In genomic region chr9:128621730-128622455, GRCh38 we compare ENCODE assay signal across 2 cellular contexts.
TF ChIP-seq lines count a peak whose summit lies in the region.

No MANE protein-coding gene starts in this region.

TF ChIP-seq in HEK293T, 16 proteins besides CTCF, POLR2A, EP300 and RAD21 (continued from another document):
- TF ChIP-seq BHLHE40 (IDR thresholded peaks at IDR 0.05; ENCODE audit: borderline replicate concordance) (no peak), ELF4 (IDR thresholded peaks at IDR 0.05) (no peak), ZNF384 (IDR thresholded peaks at IDR 0.05) (0 out of 2 replicates have a peak, but pooled peaks have one; percentile 29), FOXM1 (IDR thresholded peaks at IDR 0.05; ENCODE audit: borderline replicate concordance) (no peak), SP1 (IDR thresholded peaks at IDR 0.05) (no peak)
TF ChIP-seq in HEK293T: peak in this region for 1.

TF ChIP-seq in GM12878, 131 proteins besides CTCF, POLR2A, EP300 and RAD21:
- TF ChIP-seq BCL3 (IDR thresholded peaks at IDR 0.05; ENCODE audit: borderline replicate concordance, insufficient read depth, low read depth, low read length, poor library complexity, severe bottlenecking): peak; percentile 48
- 0 out of 2 replicates have a peak, but pooled peaks have one; percentile 13 for TF ChIP-seq TCF3 (IDR thresholded peaks at IDR 0.05; ENCODE audit: borderline replicate concordance, insufficient read depth, low read depth, low read length)
- TF ChIP-seq SMC3 (IDR thresholded peaks at IDR 0.05; ENCODE audit: borderline replicate concordance, low read length): no peak
